ENCODE assay signal across 15 cellular contexts in the genomic region with DNA sequence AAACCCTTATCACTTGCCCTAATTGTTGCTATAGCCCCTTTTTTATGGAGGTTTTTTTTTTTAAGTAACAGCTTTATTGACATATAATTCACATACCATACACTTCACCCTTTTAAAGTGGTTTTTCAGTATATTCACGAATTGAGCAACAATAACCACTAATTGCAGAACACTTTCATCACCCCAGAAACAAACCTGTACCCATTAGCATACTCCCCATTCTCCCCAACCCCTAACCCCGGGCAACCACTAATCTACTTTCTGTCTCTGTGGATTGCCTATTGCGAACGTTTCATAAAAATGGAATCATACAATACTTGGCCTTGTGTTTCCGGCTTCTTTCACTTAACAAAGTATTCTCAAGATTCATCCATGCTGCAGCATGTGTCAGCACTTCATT.
"Had no signal": no experiment of that assay in that cellular context is flagged by ENCODE, and none has a peak within 500 bp of the region (broad histone marks: within the 10 kb centered on the region; RNA-seq: fewer than 3 reads in every experiment).

No MANE protein-coding gene starts in this region.

- H3K27me3 ChIP-seq: spleen had no signal

- H3K9me3 ChIP-seq: spleen had no signal

- H3K4me3 Mint-ChIP-seq: activated naive CD8-positive, alpha-beta T cell; effector memory CD8-positive, alpha-beta T cell; mesothelial cell of epicardium; nephron; stimulated activated memory B cell treated with anti-CD40 and anti-IgM and Interleukin-4, amounts not matched to agents 10 μg/mL and 1 μg/mL and 100 μg/mL, for 72 hours had no signal

- H3K9me3 Mint-ChIP-seq: effector memory CD8-positive, alpha-beta T cell; mesothelial cell of epicardium; nephron; stimulated activated memory B cell treated with anti-CD40 and anti-IgM and Interleukin-4, amounts not matched to agents 10 μg/mL and 1 μg/mL and 100 μg/mL, for 72 hours had no signal

- H3K4me1 ChIP-seq: spleen had no signal

- H3K27ac ChIP-seq: epithelial cell of prostate, spleen had no signal

- H3K4me3 ChIP-seq: lung, spleen had no signal

- H3K27me3 Mint-ChIP-seq: activated naive CD8-positive, alpha-beta T cell; effector memory CD8-positive, alpha-beta T cell; stimulated activated memory B cell treated with anti-CD40 and anti-IgM and Interleukin-4, amounts not matched to agents 10 μg/mL and 1 μg/mL and 100 μg/mL, for 72 hours had no signal

- DNase-seq: activated CD4-positive, alpha-beta T cell treated with anti-CD3 and anti-CD28 coated beads, Interleukin-2, amount 50 U/mL, for 48 hours; amniotic stem cell; effector memory CD8-positive, alpha-beta T cell; foreskin melanocyte; hypothalamus; islet precursor cell; occipital lobe; spleen; stimulated activated CD4-positive, alpha-beta T cell treated with anti-CD3 and anti-CD28 coated beads, Interleukin-4, amount 100 ng/mL, for 4 hours had no signal

- H3K4me1 Mint-ChIP-seq: mesothelial cell of epicardium had no signal

- H3K27ac Mint-ChIP-seq: activated naive CD8-positive, alpha-beta T cell; effector memory CD8-positive, alpha-beta T cell; mesothelial cell of epicardium; stimulated activated memory B cell treated with anti-CD40 and anti-IgM and Interleukin-4, amounts not matched to agents 10 μg/mL and 1 μg/mL and 100 μg/mL, for 72 hours had no signal
